In the genomic region with DNA sequence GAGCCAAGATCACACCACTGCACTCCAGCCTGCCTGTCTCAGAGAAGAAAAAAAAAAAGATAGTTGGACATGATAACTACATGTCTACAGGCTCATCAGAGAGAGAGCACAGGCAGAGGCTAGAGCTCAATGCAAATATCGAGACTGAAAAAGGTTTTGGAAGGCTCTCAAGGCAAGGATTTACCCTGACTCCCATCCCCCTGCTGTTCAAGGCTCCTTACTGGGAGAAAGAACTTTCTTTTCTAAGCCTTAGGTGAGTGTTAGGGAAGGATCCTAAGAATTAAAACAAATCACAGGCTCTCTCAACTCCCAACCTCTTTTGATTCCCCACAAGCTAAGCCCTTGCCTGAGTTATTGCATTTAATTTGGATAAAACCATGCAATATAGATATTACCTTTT, we compare ENCODE assay signal across 7 cellular contexts.
"Had no signal": no experiment of that assay in that cellular context is flagged by ENCODE, and none has a peak within 500 bp of the region (broad histone marks: within the 10 kb centered on the region; RNA-seq: fewer than 3 reads in every experiment).

No MANE protein-coding gene starts in this region.

- H3K4me3 Mint-ChIP-seq: IgD-negative memory B cell had no signal

- ATAC-seq: HepG2, K562 had no signal

- DNase-seq: KBM-7, KG1 had no signal

- H3K36me3 Mint-ChIP-seq: IgD-negative memory B cell had no signal

- H3K27me3 Mint-ChIP-seq: IgD-negative memory B cell had no signal

- H3K9ac ChIP-seq: KMS-11 had no signal

- H3K4me2 ChIP-seq: KMS-11 had no signal

- H3K4me1 Mint-ChIP-seq: IgD-negative memory B cell had no signal

- H3K4me3 ChIP-seq: K562 had no signal

- H3K27ac ChIP-seq: HL-60, KMS-11 had no signal

- H3K27ac Mint-ChIP-seq: IgD-negative memory B cell had no signal
